ENCODE assay signal across 8 cellular contexts in the genomic region with DNA sequence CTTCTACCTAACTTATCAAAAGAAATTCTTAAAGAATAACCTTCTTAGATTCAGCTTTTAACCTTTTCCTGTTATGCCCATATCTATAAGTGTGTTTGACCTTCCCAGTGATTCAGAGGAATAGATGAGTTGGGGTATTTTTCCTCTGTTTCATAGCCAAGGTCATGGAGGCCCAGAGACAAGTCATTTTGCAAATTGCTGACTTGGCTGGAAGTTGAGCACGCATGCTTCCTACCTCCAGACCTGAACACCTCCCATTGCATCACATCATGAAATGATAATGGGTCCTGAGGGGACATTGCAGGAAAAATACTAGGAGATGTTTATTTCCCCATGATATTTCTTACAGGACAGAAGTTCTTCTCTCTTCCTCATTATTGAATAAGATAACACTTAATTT.
"Had no signal": no experiment of that assay in that cellular context is flagged by ENCODE, and none has a peak within 500 bp of the region (broad histone marks: within the 10 kb centered on the region; RNA-seq: fewer than 3 reads in every experiment).

No MANE protein-coding gene starts in this region.

- DNase-seq: GM23248, GOT3, H9, HCEC 1CT, KG1 had no signal

- FAIRE-seq: H54 had no signal

- H3K4me3 Mint-ChIP-seq: H9, IgD-negative memory B cell had no signal

- H3K9ac ChIP-seq: GM23248 had no signal

- H3K4me3 ChIP-seq: GM23248 had no signal

- H3K27ac Mint-ChIP-seq: H9 had no signal

- H3K27ac ChIP-seq: GM23248, HL-60 had no signal

- H2AFZ ChIP-seq: GM23248 had no signal

- H3K4me1 Mint-ChIP-seq: IgD-negative memory B cell had no signal
